10 cellular contexts compared by ENCODE assay signal in the genomic region with DNA sequence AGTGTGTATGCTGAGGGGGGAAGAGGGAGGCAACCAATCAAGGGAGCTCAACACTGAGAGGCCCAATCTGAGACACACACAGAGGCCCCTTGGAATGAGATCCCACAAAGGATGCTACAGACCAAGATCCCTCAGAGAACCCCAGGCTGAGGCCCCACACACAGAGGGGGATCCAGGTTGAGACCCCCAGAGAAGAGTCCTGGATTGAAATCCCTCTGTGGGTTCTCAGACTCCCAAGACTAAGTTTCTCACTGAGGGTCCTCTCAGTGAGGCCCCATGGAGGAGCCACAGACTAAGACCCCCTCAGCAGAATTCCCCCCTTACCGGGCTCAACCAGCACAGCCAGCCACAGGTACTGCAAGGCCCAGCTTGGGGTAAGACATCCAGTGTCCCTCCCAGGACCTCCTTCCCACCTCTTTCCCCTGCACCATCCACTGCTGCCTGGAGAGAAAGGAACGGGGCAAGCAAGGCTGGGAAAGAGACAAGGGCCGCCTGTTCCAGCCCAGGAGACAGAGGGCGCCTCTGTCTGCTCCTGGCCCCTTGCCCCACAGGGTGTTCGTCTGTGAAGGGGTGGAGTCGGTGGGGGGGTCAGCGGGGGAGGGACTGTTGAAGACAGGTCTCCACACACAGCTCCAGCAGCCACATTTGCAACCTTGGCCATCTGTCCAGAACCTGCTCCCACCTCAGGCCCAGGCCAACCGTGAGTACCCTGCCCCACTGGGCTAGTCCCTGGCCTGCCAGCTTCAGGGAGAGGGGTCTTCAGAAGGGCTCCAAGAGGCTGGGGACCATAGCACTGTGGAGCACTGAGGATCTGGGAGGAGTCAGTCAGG. TPM values are rescaled to one million over a fixed set of nuclear protein-coding genes. Genes with fewer than 3 reads are reported as not detected.
DNase-seq lines count a peak whose midpoint lies in the region; ATAC-seq and TF ChIP-seq lines count a peak whose summit lies in the region.
"Had no signal": no experiment of that assay in that cellular context is flagged by ENCODE, and none has a peak within 500 bp of the region (broad histone marks: within the 10 kb centered on the region; RNA-seq: fewer than 3 reads in every experiment).

A gene (plus strand): TSS at position 638 of the 830 bp plus-strand sequence. CDS start 2,088 bp downstream, outside the sequence.

- no peak for TF ChIP-seq EP300 in upper lobe of left lung (IDR thresholded peaks at IDR 0.05)

- peak within 1 kb of the TSS; percentile 85 for H3K9ac ChIP-seq in endodermal cell (ENCODE audit: extremely low read depth, low read length, poor library complexity, severe bottlenecking)

- H3K9me3 Mint-ChIP-seq in T-helper 2 cell treated with Interferon-gamma antibody and Interleukin-4, amounts not matched to agents 5 μg/mL and 100 μg/mL, for 36 hours, result no peaks in the 10 kb centered on the region
- no peaks in the 10 kb centered on the region for H3K9me3 Mint-ChIP-seq in endodermal cell
- H3K9me3 Mint-ChIP-seq: CD8-positive, alpha-beta T cell had no signal

- no peaks in the 10 kb centered on the region for H3K27me3 Mint-ChIP-seq in T-helper 2 cell treated with Interferon-gamma antibody and Interleukin-4, amounts not matched to agents 5 μg/mL and 100 μg/mL, for 36 hours (ENCODE audit: low read depth)
- no peaks in the 10 kb centered on the region for H3K27me3 Mint-ChIP-seq in endodermal cell (ENCODE audit: insufficient read depth)

- WGBS in endodermal cell (ENCODE audit: insufficient coverage in 1 of 2, insufficient read length in 1 of 2), 2 experiments, result 87 to 88% methylated on average over 3 to 8 of the region's 8 CpGs
- 93 to 100% methylated on average over 2 to 6 of the region's 8 CpGs for WGBS in mesodermal cell (ENCODE audit: insufficient coverage in 2 of 2), 2 experiments
- 71 to 87% methylated on average over 3 to 8 of the region's 8 CpGs for WGBS in upper lobe of left lung, 2 donors

- TF ChIP-seq CTCF in endodermal cell (conservative IDR thresholded peaks at IDR 0.05) (no peak), upper lobe of left lung (IDR thresholded peaks at IDR 0.05) (peak in 1 of 6 experiments; percentile 0)

- H3K27ac ChIP-seq in endodermal cell (ENCODE audit: low read depth, low read length) (peak within 1 kb of the TSS; percentile 63), mesodermal cell (ENCODE audit: low read depth, low read length, severe bottlenecking) (peak within 1 kb of the TSS; percentile 97), upper lobe of left lung (peak within 1 kb of the TSS; percentile 86 to 95 (median 95))

- ATAC-seq in upper lobe of left lung (ENCODE audit: low FRiP score in 2 of 2) (no peak), GM18511 (IDR thresholded peaks at IDR 0.05; ENCODE audit: unreplicated experiment) (no peak)

- peak within 1 kb of the TSS; percentile 99 for H3K4me3 ChIP-seq in endodermal cell (ENCODE audit: low read length)
- peak within 1 kb of the TSS; percentile 53 for H3K4me3 ChIP-seq in mesodermal cell (ENCODE audit: extremely low read depth, insufficient read depth, low read length, poor library complexity, severe bottlenecking)
- H3K4me3 ChIP-seq in upper lobe of left lung, result peak within 1 kb of the TSS in 3 of 4 donors; percentile 39 to 66 (median 52)

- H3K9me3 ChIP-seq in endodermal cell (ENCODE audit: control insufficient read depth, low read length) (no peaks in the 10 kb centered on the region), mesodermal cell (ENCODE audit: control insufficient read depth, low read length) (no peaks in the 10 kb centered on the region), upper lobe of left lung (no peaks in the 10 kb centered on the region)

- H3K27ac Mint-ChIP-seq in T-helper 2 cell treated with Interferon-gamma antibody and Interleukin-4, amounts not matched to agents 5 μg/mL and 100 μg/mL, for 36 hours, result peak within 1 kb of the TSS; percentile 13
- peak within 1 kb of the TSS; percentile 96 for H3K27ac Mint-ChIP-seq in endodermal cell
- H3K27ac Mint-ChIP-seq: CD8-positive, alpha-beta T cell had no signal

- H3K36me3 Mint-ChIP-seq in T-helper 2 cell treated with Interferon-gamma antibody and Interleukin-4, amounts not matched to agents 5 μg/mL and 100 μg/mL, for 36 hours (ENCODE audit: low read depth), result no peaks in the 10 kb centered on the region
- peaks cover 32% of the 10 kb centered on the region for H3K36me3 Mint-ChIP-seq in endodermal cell (ENCODE audit: low read depth)
- H3K36me3 Mint-ChIP-seq: CD8-positive, alpha-beta T cell had no signal

- DNase-seq in T-helper 2 cell treated with Interferon-gamma antibody and Interleukin-4, amounts not matched to agents 5 μg/mL and 100 μg/mL, for 36 hours (ENCODE audit: low spot score), result no peak
- DNase-seq in T-helper 2 cell, result no peak
- DNase-seq in endodermal cell, result peak; percentile 73
- no peak for DNase-seq in upper lobe of left lung
- DNase-seq in CD1c-positive myeloid dendritic cell (ENCODE audit: extremely low spot score), result no peak
- no peak for DNase-seq in activated CD4-positive, alpha-beta T cell treated with anti-CD3 and anti-CD28 coated beads for 1 hour

- H3K4me3 Mint-ChIP-seq in T-helper 2 cell treated with Interferon-gamma antibody and Interleukin-4, amounts not matched to agents 5 μg/mL and 100 μg/mL, for 36 hours, result no peak within 1 kb of the TSS
- peak within 1 kb of the TSS; percentile 89 for H3K4me3 Mint-ChIP-seq in endodermal cell

- no peaks in the 10 kb centered on the region for H3K4me1 ChIP-seq in endodermal cell (ENCODE audit: control insufficient read depth, insufficient read depth, low read length)
- peaks cover 41% of the 10 kb centered on the region for H3K4me1 ChIP-seq in mesodermal cell (ENCODE audit: control insufficient read depth, insufficient read depth, low read length, poor library complexity, severe bottlenecking)
- peaks cover 37 to 83% (median 51%) of the 10 kb centered on the region in 4 donors for H3K4me1 ChIP-seq in upper lobe of left lung

- H3K36me3 ChIP-seq in endodermal cell (ENCODE audit: control insufficient read depth, insufficient read depth, low read length) (peaks cover 28% of the 10 kb centered on the region), mesodermal cell (ENCODE audit: control insufficient read depth, insufficient read depth, low read length) (peaks cover 32% of the 10 kb centered on the region), upper lobe of left lung (peaks cover 0 to 4% (median 1%) of the 10 kb centered on the region in 4 donors)

- H3K27me3 ChIP-seq in endodermal cell (ENCODE audit: control insufficient read depth, insufficient read depth, low read length, poor library complexity, severe bottlenecking) (no peaks in the 10 kb centered on the region), upper lobe of left lung (no peaks in the 10 kb centered on the region)

- H3K4me1 Mint-ChIP-seq in T-helper 2 cell treated with Interferon-gamma antibody and Interleukin-4, amounts not matched to agents 5 μg/mL and 100 μg/mL, for 36 hours (ENCODE audit: low read depth), result peaks cover 11% of the 10 kb centered on the region
- H3K4me1 Mint-ChIP-seq in endodermal cell, result peaks cover 31% of the 10 kb centered on the region

- TF ChIP-seq POLR2A in upper lobe of left lung (IDR thresholded peaks at IDR 0.05), result no peak

RNA-seq across cellular contexts. Expression of the gene that starts here (rescaled TPM):
- total RNA-seq in endodermal cell, result 1 to 10 TPM; 1.8 to 5.0 TPM
- 1.8 TPM for polyA plus RNA-seq in endodermal cell (2013, experiment 1 of 2)
- 2.2 TPM for polyA plus RNA-seq in endodermal cell (2013, experiment 2 of 2)
- polyA plus RNA-seq in mesodermal cell (2013, experiment 1 of 2), result 2.0 TPM
- 0.91 TPM for polyA plus RNA-seq in mesodermal cell (2013, experiment 2 of 2)
- total RNA-seq in upper lobe of left lung, result 1 to 10 TPM in 1 of 6 donors, not detected in 5; 1.1 TPM
- total RNA-seq: CD8-positive, alpha-beta T cell; M059J had no signal
